In genomic region chr13:76210262-76210661, GRCh38 we compare ENCODE assay signal across 18 cellular contexts.
DNase-seq lines count a peak whose midpoint lies in the region; ATAC-seq lines count a peak whose summit lies in the region.
"Had no signal": no experiment of that assay in that cellular context is flagged by ENCODE, and none has a peak within 500 bp of the region (broad histone marks: within the 10 kb centered on the region; RNA-seq: fewer than 3 reads in every experiment).

No MANE protein-coding gene starts in this region.

- intact Hi-C loops in left cardiac atrium (cut with DNase I): no loop called here

- DNase-seq in DMS153 (lab: John Stamatoyannopoulos, UW) (peak; percentile 61), NCI-H1105 (lab: John Stamatoyannopoulos, UW) (peak; percentile 23), amniotic epithelial cell (ENCODE audit: low read depth) (peak; percentile 20), left cardiac atrium (peak; percentile 68), NOMO-1 treated with dmso at 0.1 percent for 144 hours (lab: John Stamatoyannopoulos, UW; ENCODE audit: unreplicated experiment) (no peak), ureter (ENCODE audit: low spot score) (no peak)
- DNase-seq: activated CD4-positive, alpha-beta T cell treated with anti-CD3 and anti-CD28 coated beads, Interleukin-2, amount 50 U/mL, for 4 hours; amygdala; DMS79 treated with DMSO at 0.1 percent for 48 hours; dorsolateral prefrontal cortex; H9; midbrain; nucleus accumbens; SJCRH30; T1000 had no signal

- ATAC-seq in left cardiac atrium: peak; percentile 57 to 77
- no peak for ATAC-seq in GM21390 (IDR thresholded peaks at IDR 0.05; ENCODE audit: unreplicated experiment)
- no peak for ATAC-seq in HG03280 (IDR thresholded peaks at IDR 0.05; ENCODE audit: unreplicated experiment)
- ATAC-seq: K562 had no signal

Comparison
In these comparisons a context has a peak if more than half of its experiments do, and no peak if none do; other contexts are left out.
1. DNase-seq: peak in DMS153 (single experiment), NCI-H1105 (single experiment), amniotic epithelial cell (single experiment) and left cardiac atrium (single experiment); none in NOMO-1 treated with dmso at 0.1 percent for 144 hours (single experiment) and ureter (single experiment).
2. ATAC-seq: peak in left cardiac atrium (2 of 2); none in GM21390 (single experiment) and HG03280 (single experiment).